Comparison of ENCODE assay signal across 18 cellular contexts in genomic region chr9:36962721-36963120, GRCh38.
DNase-seq lines count a peak whose midpoint lies in the region; ATAC-seq and TF ChIP-seq lines count a peak whose summit lies in the region.
"Had no signal": no experiment of that assay in that cellular context is flagged by ENCODE, and none has a peak within 500 bp of the region (broad histone marks: within the 10 kb centered on the region; RNA-seq: fewer than 3 reads in every experiment).

No MANE protein-coding gene starts in this region.

- no peak overlapping the region for H3K14ac ChIP-seq in H9 (ENCODE audit: insufficient read depth, low read length)

- TF ChIP-seq POLR2A in GM18951 (IDR thresholded peaks at IDR 0.05; ENCODE audit: extremely low read depth, insufficient read depth, insufficient read length) (peak; percentile 23), sigmoid colon (IDR thresholded peaks at IDR 0.05) (no peak)

- H2BK15ac ChIP-seq in H9 (ENCODE audit: low read depth, low read length) = no peak overlapping the region

- no peak overlapping the region for H4K8ac ChIP-seq in H9 (replicated peaks; ENCODE audit: insufficient read length, low read depth, low read length)

- peak; percentile 25 for DNase-seq in H9
- DNase-seq in naive B cell = no peak
- peak; percentile 51 for DNase-seq in upper lobe of right lung
- no peak for DNase-seq in sigmoid colon
- no peak for DNase-seq in G401 (ENCODE audit: low spot score)
- DNase-seq: CD8-positive, alpha-beta T cell; COR-L47; DMS153; DMS79 treated with DMSO at 0.1 percent for 48 hours; EL; GDM1; HCEC 1CT; KBM-7 had no signal

- H4K20me1 ChIP-seq in H9 (ENCODE audit: control insufficient read depth, insufficient read depth, insufficient read length) = no peaks in the 10 kb centered on the region

- H2BK12ac ChIP-seq in H9 (ENCODE audit: insufficient read length, low read depth, low read length) = no peak overlapping the region

- H3K9me3 ChIP-seq in H9 (ENCODE audit: control insufficient read depth, low read depth, low read length) (no peaks in the 10 kb centered on the region), upper lobe of right lung (no peaks in the 10 kb centered on the region), sigmoid colon (no peaks in the 10 kb centered on the region)
- H3K9me3 ChIP-seq: A549 had no signal

- no peak overlapping the region for H4K5ac ChIP-seq in H9 (ENCODE audit: insufficient read length, low read depth, low read length)

- no peak overlapping the region for H4K91ac ChIP-seq in H9 (ENCODE audit: insufficient read length, low read depth, low read length)

- no peak overlapping the region for H3K18ac ChIP-seq in H9 (ENCODE audit: insufficient read length, low read depth, low read length)

- no peak overlapping the region for H3K23ac ChIP-seq in H9 (ENCODE audit: insufficient read length, low read depth, low read length)

- intact Hi-C loops in upper lobe of right lung (cut with DNase I) (no loop called here), sigmoid colon (cut with DNase I) (no loop called here)

- H3K56ac ChIP-seq in H9 (ENCODE audit: insufficient read length, low read depth, low read length) = no peak overlapping the region

- no peak overlapping the region for H2AK5ac ChIP-seq in H9 (ENCODE audit: insufficient read length, low read length)

- in situ Hi-C loops in GM18951 (cut with MboI; ENCODE audit: low sequenced_read_pairs, unreplicated experiment) = no loop called here
- in situ Hi-C loops in G401 (cut with HindIII; ENCODE audit: low sequenced_read_pairs) = no loop called here

- H3K4me3 Mint-ChIP-seq in H9 (no peak overlapping the region), naive B cell (no peak overlapping the region)
- H3K4me3 Mint-ChIP-seq: CD14-positive monocyte; CD8-positive, alpha-beta T cell had no signal

- no peaks in the 10 kb centered on the region for H3K79me1 ChIP-seq in H9 (ENCODE audit: insufficient read depth, low read depth, low read length, poor library complexity, severe bottlenecking)

- H2BK120ac ChIP-seq in H9 (ENCODE audit: low read depth, low read length, poor library complexity, severe bottlenecking) = no peak overlapping the region

- no peak for TF ChIP-seq EP300 in sigmoid colon (IDR thresholded peaks at IDR 0.05)

- H3K27ac Mint-ChIP-seq in H9 (no peak overlapping the region), naive B cell (peak overlapping the region in 5 of 6 donors; percentile 67 to 86 (median 77))
- H3K27ac Mint-ChIP-seq: CD8-positive, alpha-beta T cell had no signal

- H2BK5ac ChIP-seq in H9 (ENCODE audit: insufficient read length, low read length) = no peak overlapping the region

- H3K27me3 Mint-ChIP-seq in H9 (ENCODE audit: low read depth) (peaks cover 12% of the 10 kb centered on the region), naive B cell (no peaks in the 10 kb centered on the region)

- no peaks in the 10 kb centered on the region for H3K36me3 Mint-ChIP-seq in H9 (ENCODE audit: insufficient read depth in 1 of 3, low read depth in 3 of 3)
- H3K36me3 Mint-ChIP-seq in naive B cell = peaks cover 11 to 59% of the 10 kb centered on the region in 2 donors
- H3K36me3 Mint-ChIP-seq: CD14-positive monocyte; CD8-positive, alpha-beta T cell had no signal

- no peak overlapping the region for H2AFZ ChIP-seq in H9 (ENCODE audit: low read length)

- no peak for ATAC-seq in naive B cell (ENCODE audit: low read depth in 2 of 2)
- no peak for ATAC-seq in upper lobe of right lung
- ATAC-seq in GM21529 (IDR thresholded peaks at IDR 0.05; ENCODE audit: unreplicated experiment) = no peak
- ATAC-seq: A549; CD8-positive, alpha-beta T cell had no signal

- H3K4me1 Mint-ChIP-seq in H9 (peaks cover 7 to 9% of the 10 kb centered on the region in 2 experiments; a peak in 2 of 4 replicates), naive B cell (peaks cover 57 to 83% (median 68%) of the 10 kb centered on the region in 3 donors)

- H3T11ph ChIP-seq in H9 (ENCODE audit: low read length) = no peak overlapping the region

- H3K9me3 Mint-ChIP-seq in H9 (no peaks in the 10 kb centered on the region; a peak in 1 of 5 replicates), naive B cell (no peaks in the 10 kb centered on the region)
- H3K9me3 Mint-ChIP-seq: CD8-positive, alpha-beta T cell had no signal

- no peak for TF ChIP-seq CTCF in H9 (conservative IDR thresholded peaks at IDR 0.05)
- no peak for TF ChIP-seq CTCF in upper lobe of right lung (IDR thresholded peaks at IDR 0.05)
- TF ChIP-seq CTCF in sigmoid colon (IDR thresholded peaks at IDR 0.05) = no peak

- H3K4ac ChIP-seq in H9 (ENCODE audit: low read depth, low read length) = no peak overlapping the region

- no peaks in the 10 kb centered on the region for H3K23me2 ChIP-seq in H9 (ENCODE audit: insufficient read length, low read depth, low read length, poor library complexity, severe bottlenecking)

- H3K9ac ChIP-seq in H9 (ENCODE audit: extremely low read depth, insufficient read length, low read length) = no peak overlapping the region

- no CpG with 5 or more reads among the region's 11 CpGs for WGBS in H9 (ENCODE audit: extremely low coverage, insufficient read length, low lambda C conversion rate)
- whole genome bisulfite sequencing in sigmoid colon, 2 donors = 93 to 95% methylated on average over 11 of the region's 11 CpGs

- no peaks in the 10 kb centered on the region for H3K27me3 ChIP-seq in H9 (ENCODE audit: insufficient read depth, low read length)
- H3K27me3 ChIP-seq in upper lobe of right lung = peaks cover 8% of the 10 kb centered on the region
- peaks cover 0 to 18% (median 0%) of the 10 kb centered on the region in 3 donors for H3K27me3 ChIP-seq in sigmoid colon

- H3K4me3 ChIP-seq in upper lobe of right lung = no peak overlapping the region
- H3K4me3 ChIP-seq in sigmoid colon = no peak overlapping the region
- H3K4me3 ChIP-seq: A549 had no signal

- no peak overlapping the region for H2BK20ac ChIP-seq in H9 (ENCODE audit: low read depth, low read length, poor library complexity, severe bottlenecking)

- H3K36me3 ChIP-seq in upper lobe of right lung (no peaks in the 10 kb centered on the region), sigmoid colon (no peaks in the 10 kb centered on the region)

- H3K4me2 ChIP-seq in H9 (ENCODE audit: insufficient read depth, insufficient read length, low read length) = no peak overlapping the region
- H3K4me2 ChIP-seq: A549 had no signal

- H3K4me1 ChIP-seq in H9 (ENCODE audit: insufficient read depth, low read length) (no peaks in the 10 kb centered on the region), upper lobe of right lung (no peaks in the 10 kb centered on the region), sigmoid colon (peaks cover 0 to 8% (median 2%) of the 10 kb centered on the region in 4 donors)
- H3K4me1 ChIP-seq: A549 had no signal

- H3K27ac ChIP-seq in H9 (ENCODE audit: insufficient read length, low read depth, low read length) (no peak overlapping the region), upper lobe of right lung (no peak overlapping the region), sigmoid colon (no peak overlapping the region)
- H3K27ac ChIP-seq: A549, HL-60 had no signal

- no peaks in the 10 kb centered on the region for H3K79me2 ChIP-seq in H9 (ENCODE audit: insufficient read depth, low read length)

Comparison
In these comparisons a context has a peak if more than half of its experiments do, and no peak if none do; other contexts are left out.
1. DNase-seq: peak in H9 (single experiment) and upper lobe of right lung (single experiment); none in naive B cell (single experiment), sigmoid colon (single experiment) and G401 (single experiment).
2. H3K27ac Mint-ChIP-seq: peak in naive B cell (5 of 6); none in H9 (0 of 3).